Comparison of ENCODE assay signal across 24 cellular contexts in the genomic region with DNA sequence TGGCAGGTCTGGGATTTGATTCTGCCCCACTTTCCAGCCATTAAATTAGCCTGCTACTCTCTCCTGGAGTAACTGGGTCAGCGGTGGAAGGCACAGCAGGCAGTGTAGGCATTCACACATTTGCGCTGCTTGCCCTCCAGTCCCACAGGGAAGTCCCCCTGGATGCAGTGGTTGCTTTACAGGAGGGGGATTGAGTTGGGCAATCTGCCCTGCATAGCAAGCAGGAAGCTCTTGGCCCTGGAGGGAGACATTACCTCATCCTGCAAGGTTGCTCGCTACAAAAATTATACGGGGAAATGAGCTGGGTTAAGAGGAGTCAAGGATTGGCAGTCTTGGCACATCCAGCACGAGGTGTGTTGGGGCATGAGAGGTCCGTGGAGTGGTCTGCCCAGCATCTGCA. TPM values are rescaled to one million over a fixed set of nuclear protein-coding genes. Genes with fewer than 3 reads are reported as not detected.
DNase-seq lines count a peak whose midpoint lies in the region; ATAC-seq, FAIRE-seq and TF ChIP-seq lines count a peak whose summit lies in the region.
"Had no signal": no experiment of that assay in that cellular context is flagged by ENCODE, and none has a peak within 500 bp of the region (broad histone marks: within the 10 kb centered on the region; RNA-seq: fewer than 3 reads in every experiment).

No MANE protein-coding gene starts in this region.

- no peak overlapping the region for H3K9ac ChIP-seq in HepG2 (ENCODE audit: insufficient read depth, low read depth, low read length)

- no peak overlapping the region for H2AFZ ChIP-seq in HepG2 (ENCODE audit: low read length)

- intact Hi-C loops in right lobe of liver (cut with DNase I) (no loop called here), HepG2 (cut with micrococcal nuclease; ENCODE audit: unreplicated experiment) (no loop called here)

- TF ChIP-seq EP300 in HepG2 (IDR thresholded peaks at IDR 0.05; ENCODE audit: low read depth in 2 of 2, low read length in 2 of 2), result no peak
- no peak for TF ChIP-seq EP300 in HepG2 (CRISPR knock-in tag; IDR thresholded peaks at IDR 0.05; ENCODE audit: borderline replicate concordance)
- no peak for TF ChIP-seq EP300 in tibial nerve (IDR thresholded peaks at IDR 0.05)

- peaks cover 0 to 16% (median 4%) of the 10 kb centered on the region in 4 donors for H3K4me1 ChIP-seq in right lobe of liver
- H3K4me1 ChIP-seq in HepG2 (ENCODE audit: insufficient read depth, low read length), result peaks cover 6% of the 10 kb centered on the region; the same call in 1 of the 2 replicates
- H3K4me1 ChIP-seq in tibial nerve, result no peaks in the 10 kb centered on the region
- H3K4me1 ChIP-seq: gastroesophageal sphincter had no signal

- no peaks in the 10 kb centered on the region for H4K20me1 ChIP-seq in HepG2 (ENCODE audit: insufficient read depth, low read length)

- no peak overlapping the region for H3K27ac Mint-ChIP-seq in naive thymus-derived CD8-positive, alpha-beta T cell
- H3K27ac Mint-ChIP-seq: activated CD4-positive, alpha-beta T cell treated with anti-CD3 and anti-CD28 coated beads for 36 hours; CD8-positive, alpha-beta T cell; memory B cell; stimulated activated naive B cell treated with anti-CD40 and anti-IgM and Interleukin-4, amounts not matched to agents 10 μg/mL and 1 μg/mL and 100 μg/mL, for 72 hours had no signal

- H3K36me3 ChIP-seq in right lobe of liver (peaks cover 0 to 5% (median 0%) of the 10 kb centered on the region in 4 donors), HepG2 (replicated peaks in 1 of 2; ENCODE audit: control insufficient read depth in 1 of 2, insufficient read depth in 2 of 2, low read length in 2 of 2) (peaks cover 30 to 92% of the 10 kb centered on the region in 2 experiments), kidney epithelial cell (ENCODE audit: control insufficient read depth, insufficient read depth, low read length) (no peaks in the 10 kb centered on the region), tibial nerve (peaks cover 0 to 77% (median 0%) of the 10 kb centered on the region in 3 donors)
- H3K36me3 ChIP-seq: prostate gland had no signal

- no peak overlapping the region for H3K4me2 ChIP-seq in HepG2 (ENCODE audit: low read depth, low read length)

- H3K27ac ChIP-seq in right lobe of liver, result peak overlapping the region in 1 of 3 donors; percentile 55
- no peak overlapping the region for H3K27ac ChIP-seq in HepG2 (ENCODE audit: extremely low read length, insufficient read depth, low read length)
- no peak overlapping the region for H3K27ac ChIP-seq in tibial nerve
- H3K27ac ChIP-seq: coronary artery, gastroesophageal sphincter, prostate gland, SK-N-MC, tibial artery had no signal

- no peak for FAIRE-seq in HepG2 (lab: Jason Lieb, UNC)
- FAIRE-seq: GM19239 had no signal

- H3K4me1 Mint-ChIP-seq in naive thymus-derived CD8-positive, alpha-beta T cell, result peaks cover 0 to 4% (median 0%) of the 10 kb centered on the region in 4 donors
- H3K4me1 Mint-ChIP-seq: activated CD4-positive, alpha-beta T cell treated with anti-CD3 and anti-CD28 coated beads for 36 hours had no signal

- DNase-seq in right lobe of liver, result peak in 1 of 3 donors; percentile 22
- no peak for DNase-seq in HepG2 (ENCODE audit: low spot score)
- peak; percentile 51 for DNase-seq in astrocyte of the cerebellum (ENCODE audit: low read depth)
- DNase-seq in kidney epithelial cell (ENCODE audit: low read depth), result peak; percentile 43
- no peak for DNase-seq in occipital lobe (lab: John Stamatoyannopoulos, UW)
- no peak for DNase-seq in tibial nerve (ENCODE audit: low spot score in 2 of 2)
- DNase-seq in naive thymus-derived CD8-positive, alpha-beta T cell, result no peak
- DNase-seq: activated CD4-positive, alpha-beta T cell treated with anti-CD3 and anti-CD28 coated beads for 36 hours; activated gamma-delta T cell; amniotic stem cell; CD8-positive, alpha-beta T cell; MM.1S; naive thymus-derived CD4-positive, alpha-beta T cell; NCI-H187; stimulated activated naive B cell treated with anti-CD40 and anti-IgM and Interleukin-4, amounts not matched to agents 10 μg/mL and 1 μg/mL and 100 μg/mL, for 72 hours; tibial artery had no signal

- no peak for TF ChIP-seq POLR2A in right lobe of liver (IDR thresholded peaks at IDR 0.05)
- no peak for TF ChIP-seq POLR2A in HepG2 (IDR thresholded peaks at IDR 0.05; ENCODE audit: insufficient read depth in 1 of 2, low read depth in 2 of 2, low read length in 2 of 2)
- no peak for TF ChIP-seq POLR2A in tibial nerve (IDR thresholded peaks at IDR 0.05)

- in situ Hi-C loops in HepG2 (cut with HindIII; ENCODE audit: extremely low pct_ligation_motif_present, low pct_unique_long_range_greater_than_20kb) (no loop called here), astrocyte of the cerebellum (cut with HindIII; ENCODE audit: low sequenced_read_pairs) (no loop called here)

- peaks cover under 1% of the 10 kb centered on the region for H3K79me2 ChIP-seq in HepG2 (ENCODE audit: insufficient read depth, low read length)

- H3K9me3 Mint-ChIP-seq in naive thymus-derived CD8-positive, alpha-beta T cell, result no peaks in the 10 kb centered on the region
- H3K9me3 Mint-ChIP-seq: CD8-positive, alpha-beta T cell; memory B cell; naive thymus-derived CD4-positive, alpha-beta T cell; stimulated activated naive B cell treated with anti-CD40 and anti-IgM and Interleukin-4, amounts not matched to agents 10 μg/mL and 1 μg/mL and 100 μg/mL, for 72 hours had no signal

- ATAC-seq in right lobe of liver, result peak in 3 of 4 donors; percentile 9 to 12 (median 10)
- ATAC-seq in HepG2, result no peak
- no peak for ATAC-seq in naive thymus-derived CD8-positive, alpha-beta T cell
- ATAC-seq in GM19023 (IDR thresholded peaks at IDR 0.05; ENCODE audit: unreplicated experiment), result no peak
- ATAC-seq: activated CD4-positive, alpha-beta T cell treated with anti-CD3 and anti-CD28 coated beads for 36 hours; CD8-positive, alpha-beta T cell; gastroesophageal sphincter; naive thymus-derived CD4-positive, alpha-beta T cell; Panc1; stimulated activated naive B cell treated with anti-CD40 and anti-IgM and Interleukin-4, amounts not matched to agents 10 μg/mL and 1 μg/mL and 100 μg/mL, for 72 hours had no signal

- H3K27me3 Mint-ChIP-seq in naive thymus-derived CD8-positive, alpha-beta T cell, result no peaks in the 10 kb centered on the region
- H3K27me3 Mint-ChIP-seq: activated CD4-positive, alpha-beta T cell treated with anti-CD3 and anti-CD28 coated beads for 36 hours; memory B cell; naive thymus-derived CD4-positive, alpha-beta T cell; stimulated activated naive B cell treated with anti-CD40 and anti-IgM and Interleukin-4, amounts not matched to agents 10 μg/mL and 1 μg/mL and 100 μg/mL, for 72 hours had no signal

- WGBS in right lobe of liver (ENCODE audit: insufficient coverage, low coverage, low lambda C conversion rate, missing lambda C conversion rate), result 13% methylated on average over 3 of the region's 6 CpGs
- WGBS in HepG2 (ENCODE audit: low lambda C conversion rate), result 95% methylated on average over 6 of the region's 6 CpGs
- WGBS in tibial nerve, 2 donors, result 77% methylated on average over 6 of the region's 6 CpGs

- H3K4me3 ChIP-seq in right lobe of liver (no peak overlapping the region), HepG2 (replicated peaks in 1 of 3; ENCODE audit: insufficient read depth in 1 of 3, low read depth in 2 of 3, low read length in 3 of 3) (no peak overlapping the region), astrocyte of the cerebellum (ENCODE audit: low read depth, low read length) (no peak overlapping the region), kidney epithelial cell (ENCODE audit: low read depth, low read length) (no peak overlapping the region), tibial nerve (no peak overlapping the region)
- H3K4me3 ChIP-seq: coronary artery, gastroesophageal sphincter, prostate gland, SK-N-MC, tibial artery had no signal

- BruUV-seq in HepG2 (replicated peaks; lab: Mats Ljungman, UMichigan), result no TSS peak

- H3K27me3 ChIP-seq in right lobe of liver, result no peaks in the 10 kb centered on the region
- H3K27me3 ChIP-seq in HepG2 (ENCODE audit: control insufficient read depth in 1 of 2, insufficient read depth in 2 of 2, low read length in 2 of 2), result no peaks in the 10 kb centered on the region
- H3K27me3 ChIP-seq in kidney epithelial cell (ENCODE audit: control insufficient read depth, insufficient read depth, low read length), result no peaks in the 10 kb centered on the region
- no peaks in the 10 kb centered on the region for H3K27me3 ChIP-seq in tibial nerve
- H3K27me3 ChIP-seq: gastroesophageal sphincter, tibial artery had no signal

- POLR2A ChIA-PET in HepG2 (lab: Yijun Ruan, JAX), result no interaction called here
- POLR2A ChIA-PET in naive thymus-derived CD8-positive, alpha-beta T cell (lab: Charles Lee), result no interaction called here

- H3K36me3 Mint-ChIP-seq in naive thymus-derived CD8-positive, alpha-beta T cell, result peaks cover 6 to 71% (median 36%) of the 10 kb centered on the region in 3 donors

- TF ChIP-seq CTCF in right lobe of liver (IDR thresholded peaks at IDR 0.05), result no peak
- TF ChIP-seq CTCF in HepG2 (CRISPR knock-in tag; IDR thresholded peaks at IDR 0.05), result no peak
- TF ChIP-seq CTCF in astrocyte of the cerebellum (IDR thresholded peaks at IDR 0.05; ENCODE audit: low read depth, low read length, missing control alignments), result no peak
- no peak for TF ChIP-seq CTCF in kidney epithelial cell (IDR thresholded peaks at IDR 0.05; ENCODE audit: insufficient read depth, low read length, poor library complexity, severe bottlenecking)
- TF ChIP-seq CTCF in tibial nerve (IDR thresholded peaks at IDR 0.05), result no peak

- H3K9me3 ChIP-seq in right lobe of liver, result no peaks in the 10 kb centered on the region
- H3K9me3 ChIP-seq in HepG2 (ENCODE audit: low read length), result no peaks in the 10 kb centered on the region
- H3K9me3 ChIP-seq in tibial nerve, result no peaks in the 10 kb centered on the region
- H3K9me3 ChIP-seq: gastroesophageal sphincter, prostate gland, tibial artery had no signal

- H3K4me3 Mint-ChIP-seq in naive thymus-derived CD8-positive, alpha-beta T cell, result no peak overlapping the region
- H3K4me3 Mint-ChIP-seq: activated CD4-positive, alpha-beta T cell treated with anti-CD3 and anti-CD28 coated beads for 36 hours; CD8-positive, alpha-beta T cell; memory B cell; naive thymus-derived CD4-positive, alpha-beta T cell; stimulated activated naive B cell treated with anti-CD40 and anti-IgM and Interleukin-4, amounts not matched to agents 10 μg/mL and 1 μg/mL and 100 μg/mL, for 72 hours had no signal

- CTCF ChIA-PET in HepG2 (lab: Yijun Ruan, JAX; ENCODE audit: low intra/inter-chr PET ratio, low total read pairs), result no interaction called here

- no peak for TF ChIP-seq RAD21 in HepG2 (CRISPR knock-in tag; IDR thresholded peaks at IDR 0.05)

RNA-seq across cellular contexts. Expression of a gene that starts 14.8 kb away (rescaled TPM):
- total RNA-seq in right lobe of liver (10 to 100 TPM in 2 of 6 experiments, 1 to 10 TPM in 4; 1.6 to 25.3 (median 3.2) TPM), HepG2 (2016; rRNA removed; fragmentation: Illumina TruSeq; extraction: Trizol) (133 and 134 TPM in 2 replicates), kidney epithelial cell (41.8 and 48.6 TPM in 2 replicates), occipital lobe (16.8 TPM), tibial nerve (1 to 10 TPM; 4.2 to 7.6 (median 7.5) TPM)
- total RNA-seq in HepG2 (2016; cell fraction: cytosol; rRNA removed; fragmentation: Illumina TruSeq; extraction: Trizol; ENCODE audit: low read depth), result 22.3 and 24.9 TPM in 2 replicates
- total RNA-seq in HepG2 (2016; cell fraction: insoluble cytoplasmic fraction; rRNA removed; fragmentation: Illumina TruSeq; extraction: Trizol), result 115 and 130 TPM in 2 replicates
- total RNA-seq in HepG2 (2016; cell fraction: membrane; rRNA removed; fragmentation: Illumina TruSeq; extraction: Trizol), result 33.8 and 39.4 TPM in 2 replicates
- total RNA-seq in HepG2 (2016; cell fraction: nucleus; rRNA removed; fragmentation: Illumina TruSeq; extraction: Trizol), result 68.8 and 75.2 TPM in 2 replicates
- 34.3 and 43.5 TPM in 2 replicates for polyA plus RNA-seq in HepG2 (2011; rRNA removed)
- 28.9 and 46.8 TPM in 2 replicates for polyA plus RNA-seq in HepG2 (2011; cell fraction: cytosol; rRNA removed)
- 34.6 and 57.1 TPM in 2 replicates for polyA plus RNA-seq in HepG2 (2011; cell fraction: nucleus; rRNA removed)
- 19.7 and 32.1 TPM in 2 replicates for polyA plus RNA-seq in HepG2 (2012)
- polyA plus RNA-seq in HepG2 (2016; cell fraction: cytosol; fragmentation: Illumina TruSeq; extraction: Trizol; ENCODE audit: low read depth), result 7.2 and 8.0 TPM in 2 replicates
- polyA plus RNA-seq in HepG2 (2016; cell fraction: insoluble cytoplasmic fraction; fragmentation: Illumina TruSeq; extraction: Trizol; ENCODE audit: low read depth), result 74.7 and 93.0 TPM in 2 replicates
- 14.0 and 16.6 TPM in 2 replicates for polyA plus RNA-seq in HepG2 (2016; cell fraction: membrane; fragmentation: Illumina TruSeq; extraction: Trizol; ENCODE audit: low read depth)
- polyA plus RNA-seq in HepG2 (2016; cell fraction: nucleus; fragmentation: Illumina TruSeq; extraction: Trizol; ENCODE audit: insufficient read depth, low read depth), result 65.8 and 73.2 TPM in 2 replicates
- 166 and 435 TPM in 2 replicates for polyA minus RNA-seq in HepG2 (2011; rRNA and poly(A)+ RNA removed; ENCODE audit: low replicate concordance)
- polyA minus RNA-seq in HepG2 (2011; cell fraction: cytosol; rRNA and poly(A)+ RNA removed), result 38.0 and 60.1 TPM in 2 replicates
- polyA minus RNA-seq in HepG2 (2011; cell fraction: nucleus; rRNA and poly(A)+ RNA removed), result 20.4 and 28.2 TPM in 2 replicates
- total RNA-seq in naive thymus-derived CD8-positive, alpha-beta T cell, result 10 to 100 TPM; 10.4 to 17.7 TPM
- polyA plus RNA-seq in naive thymus-derived CD8-positive, alpha-beta T cell, result 10 to 100 TPM; 10.4 to 13.2 (median 13.2) TPM

RNA-seq across cellular contexts. Expression of a gene that starts 16.0 kb away (rescaled TPM):
- total RNA-seq in right lobe of liver (1 to 10 TPM in 1 of 6 experiments, under 1 TPM in 5; 0.19 to 1.6 (median 0.63) TPM), HepG2 (2016; rRNA removed; fragmentation: Illumina TruSeq; extraction: Trizol) (13.5 and 25.1 TPM in 2 replicates), kidney epithelial cell (69.5 and 70.4 TPM in 2 replicates), occipital lobe (160 TPM), tibial nerve (10 to 100 TPM; 12.7 to 19.8 (median 14.1) TPM)
- 11.1 and 12.1 TPM in 2 replicates for total RNA-seq in HepG2 (2016; cell fraction: cytosol; rRNA removed; fragmentation: Illumina TruSeq; extraction: Trizol; ENCODE audit: low read depth)
- total RNA-seq in HepG2 (2016; cell fraction: insoluble cytoplasmic fraction; rRNA removed; fragmentation: Illumina TruSeq; extraction: Trizol), result 12.9 and 25.2 TPM in 2 replicates
- total RNA-seq in HepG2 (2016; cell fraction: membrane; rRNA removed; fragmentation: Illumina TruSeq; extraction: Trizol), result 17.4 and 19.2 TPM in 2 replicates
- total RNA-seq in HepG2 (2016; cell fraction: nucleus; rRNA removed; fragmentation: Illumina TruSeq; extraction: Trizol), result 22.7 and 24.9 TPM in 2 replicates
- 20.4 and 31.7 TPM in 2 replicates for polyA plus RNA-seq in HepG2 (2011; rRNA removed)
- polyA plus RNA-seq in HepG2 (2011; cell fraction: cytosol; rRNA removed), result 24.7 and 33.2 TPM in 2 replicates
- 25.3 and 29.3 TPM in 2 replicates for polyA plus RNA-seq in HepG2 (2011; cell fraction: nucleus; rRNA removed)
- 12.3 and 15.4 TPM in 2 replicates for polyA plus RNA-seq in HepG2 (2012)
- 13.5 and 14.7 TPM in 2 replicates for polyA plus RNA-seq in HepG2 (2016; cell fraction: cytosol; fragmentation: Illumina TruSeq; extraction: Trizol; ENCODE audit: low read depth)
- 12.3 and 15.0 TPM in 2 replicates for polyA plus RNA-seq in HepG2 (2016; cell fraction: insoluble cytoplasmic fraction; fragmentation: Illumina TruSeq; extraction: Trizol; ENCODE audit: low read depth)
- polyA plus RNA-seq in HepG2 (2016; cell fraction: membrane; fragmentation: Illumina TruSeq; extraction: Trizol; ENCODE audit: low read depth), result 18.5 and 19.8 TPM in 2 replicates
- polyA plus RNA-seq in HepG2 (2016; cell fraction: nucleus; fragmentation: Illumina TruSeq; extraction: Trizol; ENCODE audit: insufficient read depth, low read depth), result 39.4 and 41.1 TPM in 2 replicates
- polyA minus RNA-seq in HepG2 (2011; rRNA and poly(A)+ RNA removed; ENCODE audit: low replicate concordance), result 19.7 and 24.8 TPM in 2 replicates
- polyA minus RNA-seq in HepG2 (2011; cell fraction: cytosol; rRNA and poly(A)+ RNA removed), result 10.5 and 11.6 TPM in 2 replicates
- 5.3 and 7.3 TPM in 2 replicates for polyA minus RNA-seq in HepG2 (2011; cell fraction: nucleus; rRNA and poly(A)+ RNA removed)
- 1 to 10 TPM; 2.5 to 2.8 TPM for total RNA-seq in naive thymus-derived CD8-positive, alpha-beta T cell
- polyA plus RNA-seq in naive thymus-derived CD8-positive, alpha-beta T cell, result 1 to 10 TPM in 2 of 3 donors, under 1 TPM in 1; 0.66 to 4.1 (median 2.6) TPM

RNA-seq across cellular contexts. Expression of a gene that starts 22.4 kb away (rescaled TPM):
- 10 to 100 TPM; 13.9 to 25.9 (median 23.3) TPM for total RNA-seq in right lobe of liver
- total RNA-seq in HepG2 (2016; rRNA removed; fragmentation: Illumina TruSeq; extraction: Trizol), result 16.0 and 25.8 TPM in 2 replicates
- total RNA-seq in HepG2 (2016; cell fraction: cytosol; rRNA removed; fragmentation: Illumina TruSeq; extraction: Trizol; ENCODE audit: low read depth), result 5.2 and 7.7 TPM in 2 replicates
- 18.1 and 26.7 TPM in 2 replicates for total RNA-seq in HepG2 (2016; cell fraction: insoluble cytoplasmic fraction; rRNA removed; fragmentation: Illumina TruSeq; extraction: Trizol)
- total RNA-seq in HepG2 (2016; cell fraction: membrane; rRNA removed; fragmentation: Illumina TruSeq; extraction: Trizol), result 14.2 and 15.9 TPM in 2 replicates
- 19.5 and 20.8 TPM in 2 replicates for total RNA-seq in HepG2 (2016; cell fraction: nucleus; rRNA removed; fragmentation: Illumina TruSeq; extraction: Trizol)
- 25.4 and 35.4 TPM in 2 replicates for polyA plus RNA-seq in HepG2 (2011; rRNA removed)
- 20.8 and 29.8 TPM in 2 replicates for polyA plus RNA-seq in HepG2 (2011; cell fraction: cytosol; rRNA removed)
- 39.0 and 41.7 TPM in 2 replicates for polyA plus RNA-seq in HepG2 (2011; cell fraction: nucleus; rRNA removed)
- 13.0 and 16.0 TPM in 2 replicates for polyA plus RNA-seq in HepG2 (2012)
- polyA plus RNA-seq in HepG2 (2016; cell fraction: cytosol; fragmentation: Illumina TruSeq; extraction: Trizol; ENCODE audit: low read depth), result 5.6 and 6.4 TPM in 2 replicates
- polyA plus RNA-seq in HepG2 (2016; cell fraction: insoluble cytoplasmic fraction; fragmentation: Illumina TruSeq; extraction: Trizol; ENCODE audit: low read depth), result 14.3 TPM in 2 replicates
- 9.6 and 10.9 TPM in 2 replicates for polyA plus RNA-seq in HepG2 (2016; cell fraction: membrane; fragmentation: Illumina TruSeq; extraction: Trizol; ENCODE audit: low read depth)
- 34.7 and 36.4 TPM in 2 replicates for polyA plus RNA-seq in HepG2 (2016; cell fraction: nucleus; fragmentation: Illumina TruSeq; extraction: Trizol; ENCODE audit: insufficient read depth, low read depth)
- 60.4 and 130 TPM in 2 replicates for polyA minus RNA-seq in HepG2 (2011; rRNA and poly(A)+ RNA removed; ENCODE audit: low replicate concordance)
- polyA minus RNA-seq in HepG2 (2011; cell fraction: cytosol; rRNA and poly(A)+ RNA removed), result 12.0 and 12.9 TPM in 2 replicates
- polyA minus RNA-seq in HepG2 (2011; cell fraction: nucleus; rRNA and poly(A)+ RNA removed), result 12.6 and 20.5 TPM in 2 replicates
- 92.3 and 95.2 TPM in 2 replicates for total RNA-seq in kidney epithelial cell
- total RNA-seq in occipital lobe, result 18.6 TPM
- total RNA-seq in tibial nerve, result 10 to 100 TPM; 50.3 to 75.3 (median 67.5) TPM
- total RNA-seq in naive thymus-derived CD8-positive, alpha-beta T cell, result 10 to 100 TPM; 30.2 to 34.7 TPM
- 10 to 100 TPM; 14.8 to 27.6 (median 15.3) TPM for polyA plus RNA-seq in naive thymus-derived CD8-positive, alpha-beta T cell

RNA-seq across cellular contexts. Expression of a gene that starts 59.8 kb away (rescaled TPM):
- total RNA-seq in right lobe of liver (10 to 100 TPM in 5 of 6 experiments, 1 to 10 TPM in 1; 9.4 to 20.3 (median 12.2) TPM), HepG2 (2016; rRNA removed; fragmentation: Illumina TruSeq; extraction: Trizol) (0.24 and 0.42 TPM in 2 replicates), kidney epithelial cell (14.2 and 16.0 TPM in 2 replicates), occipital lobe (4.7 TPM), tibial nerve (100 to 1,000 TPM in 3 of 4 donors, 10 to 100 TPM in 1; 86.4 to 134 (median 121) TPM)
- 0.09 and 0.30 TPM in 2 replicates for total RNA-seq in HepG2 (2016; cell fraction: cytosol; rRNA removed; fragmentation: Illumina TruSeq; extraction: Trizol; ENCODE audit: low read depth)
- total RNA-seq in HepG2 (2016; cell fraction: insoluble cytoplasmic fraction; rRNA removed; fragmentation: Illumina TruSeq; extraction: Trizol), result 0.13 and 0.30 TPM in 2 replicates
- 0.56 and 0.72 TPM in 2 replicates for total RNA-seq in HepG2 (2016; cell fraction: membrane; rRNA removed; fragmentation: Illumina TruSeq; extraction: Trizol)
- 1.0 and 2.3 TPM in 2 replicates for total RNA-seq in HepG2 (2016; cell fraction: nucleus; rRNA removed; fragmentation: Illumina TruSeq; extraction: Trizol)
- polyA plus RNA-seq in HepG2 (2011; rRNA removed), result 14.5 and 17.9 TPM in 2 replicates
- 12.3 and 15.2 TPM in 2 replicates for polyA plus RNA-seq in HepG2 (2011; cell fraction: cytosol; rRNA removed)
- polyA plus RNA-seq in HepG2 (2011; cell fraction: nucleus; rRNA removed), result 97.1 and 99.3 TPM in 2 replicates
- 7.0 and 10.3 TPM in 2 replicates for polyA plus RNA-seq in HepG2 (2012)
- polyA plus RNA-seq in HepG2 (2016; cell fraction: cytosol; fragmentation: Illumina TruSeq; extraction: Trizol; ENCODE audit: low read depth), result 0.44 and 0.71 TPM in 2 replicates
- 0.98 and 1.0 TPM in 2 replicates for polyA plus RNA-seq in HepG2 (2016; cell fraction: insoluble cytoplasmic fraction; fragmentation: Illumina TruSeq; extraction: Trizol; ENCODE audit: low read depth)
- polyA plus RNA-seq in HepG2 (2016; cell fraction: membrane; fragmentation: Illumina TruSeq; extraction: Trizol; ENCODE audit: low read depth), result 0.39 and 0.88 TPM in 2 replicates
- polyA plus RNA-seq in HepG2 (2016; cell fraction: nucleus; fragmentation: Illumina TruSeq; extraction: Trizol; ENCODE audit: insufficient read depth, low read depth), result 2.9 and 3.4 TPM in 2 replicates
- polyA minus RNA-seq in HepG2 (2011; rRNA and poly(A)+ RNA removed; ENCODE audit: low replicate concordance), result 33.1 and 57.2 TPM in 2 replicates
- 6.9 and 10.2 TPM in 2 replicates for polyA minus RNA-seq in HepG2 (2011; cell fraction: cytosol; rRNA and poly(A)+ RNA removed)
- 15.7 and 18.6 TPM in 2 replicates for polyA minus RNA-seq in HepG2 (2011; cell fraction: nucleus; rRNA and poly(A)+ RNA removed)
- 100 to 1,000 TPM; 183 to 187 TPM for total RNA-seq in naive thymus-derived CD8-positive, alpha-beta T cell
- polyA plus RNA-seq in naive thymus-derived CD8-positive, alpha-beta T cell, result 10 to 100 TPM; 58.6 to 71.9 (median 60.9) TPM

Comparison
In these comparisons a context has a peak if more than half of its experiments do, and no peak if none do; other contexts are left out.
1. ATAC-seq: peak in right lobe of liver (3 of 4); none in HepG2 (single experiment), naive thymus-derived CD8-positive, alpha-beta T cell (0 of 2) and GM19023 (single experiment).
2. DNase-seq: peak in astrocyte of the cerebellum (single experiment) and kidney epithelial cell (single experiment); none in HepG2 (single experiment), occipital lobe (single experiment), tibial nerve (0 of 2) and naive thymus-derived CD8-positive, alpha-beta T cell (0 of 10).